ENCODE assay signal across 16 cellular contexts in genomic region chr4:101217353-101218031, GRCh38.
DNase-seq lines count a peak whose midpoint lies in the region; ATAC-seq lines count a peak whose summit lies in the region.
"Had no signal": no experiment of that assay in that cellular context is flagged by ENCODE, and none has a peak within 500 bp of the region (broad histone marks: within the 10 kb centered on the region; RNA-seq: fewer than 3 reads in every experiment).

No MANE protein-coding gene starts in this region.

- no peak for ATAC-seq in naive B cell (ENCODE audit: low read depth in 2 of 2)
- ATAC-seq in GM18873 (IDR thresholded peaks at IDR 0.05; ENCODE audit: low FRiP score, unreplicated experiment): no peak
- ATAC-seq: effector memory CD8-positive, alpha-beta T cell; left ventricle myocardium superior; naive thymus-derived CD8-positive, alpha-beta T cell; stimulated activated naive B cell treated with anti-CD40 and anti-IgM and Interleukin-4, amounts not matched to agents 10 μg/mL and 1 μg/mL and 100 μg/mL, for 72 hours had no signal

- DNase-seq in AG08395 (ENCODE audit: low spot score) (peak; percentile 30), NCI-H69 (lab: John Stamatoyannopoulos, UW) (peak; percentile 14), dermis blood vessel endothelial cell (peak; percentile 41), naive B cell (no peak), NCI-H2081 treated with DMSO at 0.1 percent for 48 hours (lab: John Stamatoyannopoulos, UW) (no peak), NCI-H82 (lab: John Stamatoyannopoulos, UW) (no peak), UCSD-AML1 (lab: John Stamatoyannopoulos, UW; ENCODE audit: unreplicated experiment) (no peak)
- DNase-seq: activated CD4-positive, alpha-beta memory T cell treated with anti-CD3 and anti-CD28 coated beads, Interleukin-2, amount 10 ng/mL, durations not matched to agents 7 days and 5 days; activated naive CD8-positive, alpha-beta T cell treated with anti-CD3 and anti-CD28 coated beads, Interleukin-2, amount 10 ng/mL, durations not matched to agents 7 days and 5 days; activated T-cell treated with anti-CD3 and anti-CD28 coated beads, Interleukin-2, amount 50 U/mL, for 48 hours; effector memory CD8-positive, alpha-beta T cell; left ventricle myocardium superior; naive thymus-derived CD8-positive, alpha-beta T cell; NCI-H510A; stimulated activated naive B cell treated with anti-CD40 and anti-IgM and Interleukin-4, amounts not matched to agents 10 μg/mL and 1 μg/mL and 100 μg/mL, for 72 hours had no signal

- peak overlapping the region in 4 of 6 donors; percentile 18 to 79 (median 35) for H3K27ac Mint-ChIP-seq in naive B cell
- H3K27ac Mint-ChIP-seq: activated CD4-positive, alpha-beta memory T cell treated with anti-CD3 and anti-CD28 coated beads, Interleukin-2, amount 10 ng/mL, durations not matched to agents 7 days and 5 days; activated naive CD8-positive, alpha-beta T cell treated with anti-CD3 and anti-CD28 coated beads, Interleukin-2, amount 10 ng/mL, durations not matched to agents 7 days and 5 days; naive thymus-derived CD8-positive, alpha-beta T cell; stimulated activated naive B cell treated with anti-CD40 and anti-IgM and Interleukin-4, amounts not matched to agents 10 μg/mL and 1 μg/mL and 100 μg/mL, for 72 hours had no signal

- peaks cover 26 to 31% (median 31%) of the 10 kb centered on the region in 3 donors for H3K4me1 Mint-ChIP-seq in naive B cell

- H3K4me3 Mint-ChIP-seq in naive B cell: peak overlapping the region in 2 of 8 donors; percentile 48 to 70
- H3K4me3 Mint-ChIP-seq: activated CD4-positive, alpha-beta memory T cell treated with anti-CD3 and anti-CD28 coated beads, Interleukin-2, amount 10 ng/mL, durations not matched to agents 7 days and 5 days; activated naive CD8-positive, alpha-beta T cell treated with anti-CD3 and anti-CD28 coated beads, Interleukin-2, amount 10 ng/mL, durations not matched to agents 7 days and 5 days; effector memory CD8-positive, alpha-beta T cell; naive thymus-derived CD8-positive, alpha-beta T cell; stimulated activated naive B cell treated with anti-CD40 and anti-IgM and Interleukin-4, amounts not matched to agents 10 μg/mL and 1 μg/mL and 100 μg/mL, for 72 hours had no signal

- H3K9me3 Mint-ChIP-seq in naive B cell: no peaks in the 10 kb centered on the region
- H3K9me3 Mint-ChIP-seq: activated CD4-positive, alpha-beta memory T cell treated with anti-CD3 and anti-CD28 coated beads, Interleukin-2, amount 10 ng/mL, durations not matched to agents 7 days and 5 days; effector memory CD8-positive, alpha-beta T cell; stimulated activated naive B cell treated with anti-CD40 and anti-IgM and Interleukin-4, amounts not matched to agents 10 μg/mL and 1 μg/mL and 100 μg/mL, for 72 hours had no signal

- no peaks in the 10 kb centered on the region for H3K27me3 Mint-ChIP-seq in naive B cell
- H3K27me3 Mint-ChIP-seq: activated CD4-positive, alpha-beta memory T cell treated with anti-CD3 and anti-CD28 coated beads, Interleukin-2, amount 10 ng/mL, durations not matched to agents 7 days and 5 days; effector memory CD8-positive, alpha-beta T cell; naive thymus-derived CD8-positive, alpha-beta T cell; stimulated activated naive B cell treated with anti-CD40 and anti-IgM and Interleukin-4, amounts not matched to agents 10 μg/mL and 1 μg/mL and 100 μg/mL, for 72 hours had no signal

- H3K36me3 Mint-ChIP-seq in naive B cell: no peaks in the 10 kb centered on the region
- H3K36me3 Mint-ChIP-seq: naive thymus-derived CD8-positive, alpha-beta T cell had no signal

Comparison
In these comparisons a context has a peak if more than half of its experiments do, and no peak if none do; other contexts are left out.
1. DNase-seq: peak in AG08395 (single experiment), NCI-H69 (single experiment) and dermis blood vessel endothelial cell (single experiment); none in naive B cell (single experiment), NCI-H2081 treated with DMSO at 0.1 percent for 48 hours (single experiment), NCI-H82 (single experiment) and UCSD-AML1 (single experiment).